In the genomic region with DNA sequence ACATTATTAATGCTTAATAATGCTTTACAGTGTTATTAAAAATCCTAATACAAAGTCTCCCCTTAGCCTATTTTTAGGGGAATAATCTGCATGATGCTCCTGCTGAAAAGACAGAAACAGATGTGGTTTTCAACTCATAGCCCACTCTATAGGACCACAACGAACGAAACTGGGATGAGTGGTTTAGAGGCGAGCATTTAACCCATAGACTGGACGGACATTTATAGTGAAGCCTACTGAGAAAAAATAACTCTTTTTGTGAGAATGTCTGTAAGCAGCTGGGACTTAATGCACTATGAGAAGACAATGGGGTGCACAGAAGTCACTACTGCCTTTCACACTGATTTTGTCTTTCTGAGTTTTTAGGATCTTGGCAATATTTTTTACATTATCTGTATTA, we compare ENCODE assay signal across 28 cellular contexts.
"Had no signal": no experiment of that assay in that cellular context is flagged by ENCODE, and none has a peak within 500 bp of the region (broad histone marks: within the 10 kb centered on the region; RNA-seq: fewer than 3 reads in every experiment).

No MANE protein-coding gene starts in this region.

- H3K4me3 Mint-ChIP-seq: stimulated activated effector memory CD8-positive, alpha-beta T cell treated with anti-CD3 and anti-CD28 coated beads, Interleukin-12 subunit alpha, Interleukin-12 subunit beta, amount 100 ng/mL, for 72 hours; stimulated activated memory B cell treated with anti-CD40 and anti-IgM and Interleukin-4, amounts not matched to agents 10 μg/mL and 1 μg/mL and 100 μg/mL, for 72 hours; stimulated activated naive B cell treated with anti-CD40 and anti-IgM and Interleukin-4, amounts not matched to agents 10 μg/mL and 1 μg/mL and 100 μg/mL, for 72 hours; stimulated activated naive CD8-positive, alpha-beta T cell treated with anti-CD3 and anti-CD28 coated beads, Interleukin-15, amount 100 ng/mL, for 72 hours; stimulated activated naive CD8-positive, alpha-beta T cell treated with anti-CD3 and anti-CD28 coated beads, Interleukin-15, Interleukin-2, amounts not matched to agents 100 ng/mL and 50 ng/mL, for 24 hours; type B pancreatic cell had no signal

- DNase-seq: stimulated activated CD4-positive, alpha-beta T cell treated with anti-CD3 and anti-CD28 coated beads, Interleukin-2, amount 100 ng/mL, for 48 hours; stimulated activated CD4-positive, alpha-beta T cell treated with anti-CD3 and anti-CD28 coated beads, Interleukin-4, amount 100 ng/mL, for 1 hour; stimulated activated CD4-positive, alpha-beta T cell treated with anti-CD3 and anti-CD28 coated beads, Interleukin-4, amount 100 ng/mL, for 24 hours; stimulated activated CD4-positive, alpha-beta T cell treated with anti-CD3 and anti-CD28 coated beads, Interleukin-4, amount 100 ng/mL, for 4 hours; stimulated activated CD8-positive, alpha-beta memory T cell treated with anti-CD3 and anti-CD28 coated beads, Interleukin-4, amount 100 ng/mL, for 48 hours; stimulated activated naive B cell treated with anti-CD40 and anti-IgM and Interleukin-4, amounts not matched to agents 10 μg/mL and 1 μg/mL and 100 μg/mL, for 72 hours; stimulated activated naive CD4-positive, alpha-beta T cell; stimulated activated naive CD4-positive, alpha-beta T cell treated with Interleukin-2 at 50 U/mL for 16 hours; stimulated activated naive CD8-positive, alpha-beta T cell treated with anti-CD3 and anti-CD28 coated beads, Interleukin-15, amount 100 ng/mL, for 72 hours; stimulated activated naive CD8-positive, alpha-beta T cell treated with anti-CD3 and anti-CD28 coated beads, Interleukin-15, Interleukin-2, amounts not matched to agents 100 U/mL and 50 U/mL, for 24 hours; stomach; substantia nigra; testis; thyroid gland; tibial artery; transverse colon; trophoblast cell; upper lobe of right lung; uterus had no signal

- H3K27ac Mint-ChIP-seq: stimulated activated effector memory CD8-positive, alpha-beta T cell treated with anti-CD3 and anti-CD28 coated beads, Interleukin-12 subunit alpha, Interleukin-12 subunit beta, amount 100 ng/mL, for 72 hours; stimulated activated memory B cell treated with anti-CD40 and anti-IgM and Interleukin-4, amounts not matched to agents 10 μg/mL and 1 μg/mL and 100 μg/mL, for 72 hours; stimulated activated naive B cell treated with anti-CD40 and anti-IgM and Interleukin-4, amounts not matched to agents 10 μg/mL and 1 μg/mL and 100 μg/mL, for 72 hours; stimulated activated naive CD8-positive, alpha-beta T cell treated with anti-CD3 and anti-CD28 coated beads, Interleukin-15, amount 100 ng/mL, for 72 hours; stimulated activated naive CD8-positive, alpha-beta T cell treated with anti-CD3 and anti-CD28 coated beads, Interleukin-15, Interleukin-2, amounts not matched to agents 100 ng/mL and 50 ng/mL, for 24 hours; type B pancreatic cell had no signal

- H3K4me1 Mint-ChIP-seq: stimulated activated effector memory CD8-positive, alpha-beta T cell treated with anti-CD3 and anti-CD28 coated beads, Interleukin-12 subunit alpha, Interleukin-12 subunit beta, amount 100 ng/mL, for 72 hours; stimulated activated memory B cell treated with anti-CD40 and anti-IgM and Interleukin-4, amounts not matched to agents 10 μg/mL and 1 μg/mL and 100 μg/mL, for 72 hours; stimulated activated naive B cell treated with anti-CD40 and anti-IgM and Interleukin-4, amounts not matched to agents 10 μg/mL and 1 μg/mL and 100 μg/mL, for 72 hours; stimulated activated naive CD8-positive, alpha-beta T cell treated with anti-CD3 and anti-CD28 coated beads, Interleukin-15, amount 100 ng/mL, for 72 hours had no signal

- ATAC-seq: stimulated activated effector memory CD8-positive, alpha-beta T cell treated with anti-CD3 and anti-CD28 coated beads, Interleukin-12 subunit alpha, Interleukin-12 subunit beta, amount 100 ng/mL, for 72 hours; stimulated activated memory B cell treated with anti-CD40 and anti-IgM and Interleukin-4, amounts not matched to agents 10 μg/mL and 1 μg/mL and 100 μg/mL, for 72 hours; stimulated activated naive B cell treated with anti-CD40 and anti-IgM and Interleukin-4, amounts not matched to agents 10 μg/mL and 1 μg/mL and 100 μg/mL, for 72 hours; stimulated activated naive CD8-positive, alpha-beta T cell treated with anti-CD3 and anti-CD28 coated beads, Interleukin-15, amount 100 ng/mL, for 72 hours; stimulated activated naive CD8-positive, alpha-beta T cell treated with anti-CD3 and anti-CD28 coated beads, Interleukin-15, Interleukin-2, amounts not matched to agents 100 U/mL and 50 U/mL, for 24 hours; upper lobe of right lung had no signal

- H3K36me3 Mint-ChIP-seq: stimulated activated effector memory CD8-positive, alpha-beta T cell treated with anti-CD3 and anti-CD28 coated beads, Interleukin-12 subunit alpha, Interleukin-12 subunit beta, amount 100 ng/mL, for 72 hours; stimulated activated memory B cell treated with anti-CD40 and anti-IgM and Interleukin-4, amounts not matched to agents 10 μg/mL and 1 μg/mL and 100 μg/mL, for 72 hours; stimulated activated naive B cell treated with anti-CD40 and anti-IgM and Interleukin-4, amounts not matched to agents 10 μg/mL and 1 μg/mL and 100 μg/mL, for 72 hours; type B pancreatic cell had no signal

- H3K27me3 ChIP-seq: stomach, suprapubic skin, testis, thyroid gland, tibial artery, tibial nerve, transverse colon, upper lobe of left lung, upper lobe of right lung, uterus, vagina had no signal

- H3K27ac ChIP-seq: stomach, suprapubic skin, testis, thoracic aorta, thyroid gland, tibial artery, tibial nerve, transverse colon, upper lobe of left lung, upper lobe of right lung, uterus, vagina had no signal

- H3K4me1 ChIP-seq: stomach, suprapubic skin, testis, thyroid gland, tibial artery, tibial nerve, transverse colon, upper lobe of left lung, upper lobe of right lung, uterus, vagina had no signal

- H3K9me3 ChIP-seq: suprapubic skin, testis, thoracic aorta, thyroid gland, tibial artery, tibial nerve, transverse colon, upper lobe of left lung, upper lobe of right lung, uterus, vagina had no signal

- H3K4me3 ChIP-seq: stomach, suprapubic skin, testis, thoracic aorta, thyroid gland, tibial artery, tibial nerve, transverse colon, upper lobe of left lung, upper lobe of right lung, uterus, vagina had no signal

- H3K27me3 Mint-ChIP-seq: stimulated activated memory B cell treated with anti-CD40 and anti-IgM and Interleukin-4, amounts not matched to agents 10 μg/mL and 1 μg/mL and 100 μg/mL, for 72 hours; stimulated activated naive CD8-positive, alpha-beta T cell treated with anti-CD3 and anti-CD28 coated beads, Interleukin-15, amount 100 ng/mL, for 72 hours; stimulated activated naive CD8-positive, alpha-beta T cell treated with anti-CD3 and anti-CD28 coated beads, Interleukin-15, Interleukin-2, amounts not matched to agents 100 ng/mL and 50 ng/mL, for 24 hours; type B pancreatic cell had no signal

- H3K9me3 Mint-ChIP-seq: stimulated activated effector memory CD8-positive, alpha-beta T cell treated with anti-CD3 and anti-CD28 coated beads, Interleukin-12 subunit alpha, Interleukin-12 subunit beta, amount 100 ng/mL, for 72 hours; stimulated activated naive CD8-positive, alpha-beta T cell treated with anti-CD3 and anti-CD28 coated beads, Interleukin-15, Interleukin-2, amounts not matched to agents 100 ng/mL and 50 ng/mL, for 24 hours; type B pancreatic cell had no signal

- H3K36me3 ChIP-seq: stomach, suprapubic skin, thoracic aorta, thyroid gland, tibial artery, tibial nerve, transverse colon, upper lobe of left lung, upper lobe of right lung, uterus, vagina had no signal
